In the genomic region with DNA sequence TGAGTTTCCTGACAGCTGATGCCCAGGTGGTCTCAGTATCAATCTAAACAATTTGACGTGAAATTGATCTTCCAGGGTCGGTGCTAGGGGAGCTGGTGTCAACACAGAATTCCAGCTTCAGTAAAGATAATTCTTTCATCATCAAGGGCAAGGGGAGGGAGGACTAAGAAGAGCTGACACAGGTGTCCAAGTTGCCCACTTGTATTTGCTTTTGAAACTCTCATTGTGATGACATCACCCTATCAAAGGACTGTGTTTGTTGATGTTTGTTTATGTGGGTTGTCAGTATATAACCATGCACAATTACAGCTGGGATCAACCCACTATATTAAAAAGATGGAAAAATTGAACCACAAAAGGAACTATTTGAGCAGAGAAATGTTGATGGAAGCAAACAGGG, we compare ENCODE assay signal across 33 cellular contexts. TPM values are rescaled to one million over a fixed set of nuclear protein-coding genes. Genes with fewer than 3 reads are reported as not detected.
"Had no signal": no experiment of that assay in that cellular context is flagged by ENCODE, and none has a peak within 500 bp of the region (broad histone marks: within the 10 kb centered on the region; RNA-seq: fewer than 3 reads in every experiment).

No MANE protein-coding gene starts in this region.

- H3K4me1 Mint-ChIP-seq: activated B cell treated with CpG ODN at 0.5 μM for 24 hours; activated CD4-positive, alpha-beta T cell treated with anti-CD3 and anti-CD28 coated beads for 36 hours; stimulated activated memory B cell treated with anti-CD40 and anti-IgM and Interleukin-4, amounts not matched to agents 10 μg/mL and 1 μg/mL and 100 μg/mL, for 72 hours had no signal

- H3K27ac ChIP-seq: adrenal gland, ascending aorta, brain microvascular endothelial cell, heart right ventricle, lower lobe of right lung, sigmoid colon, stomach, transverse colon had no signal

- ATAC-seq: activated CD4-positive, alpha-beta T cell treated with anti-CD3 and anti-CD28 coated beads for 36 hours; heart right ventricle; left lobe of liver; lower lobe of right lung; mucosa of descending colon; stimulated activated memory B cell treated with anti-CD40 and anti-IgM and Interleukin-4, amounts not matched to agents 10 μg/mL and 1 μg/mL and 100 μg/mL, for 72 hours had no signal

- H3K9me3 Mint-ChIP-seq: activated B cell treated with CpG ODN at 0.5 μM for 24 hours; activated T-helper 2 cell treated with anti-CD3 and anti-CD28 coated beads, Interferon-gamma antibody, Interleukin-2, Interleukin-4, amounts not matched to agents 10 μg/mL and 5 μg/mL and 100 μg/mL, durations not matched to agents 14 hours and 24 hours and 36 hours; dendritic cell treated with granulocyte-macrophage colony-stimulating factor and Interleukin-4, amounts not matched to agents 40 ng/mL and 50 ng/mL, for 4 days; stimulated activated memory B cell treated with anti-CD40 and anti-IgM and Interleukin-4, amounts not matched to agents 10 μg/mL and 1 μg/mL and 100 μg/mL, for 72 hours had no signal

- H3K27me3 ChIP-seq: adrenal gland, ascending aorta, brain microvascular endothelial cell, heart right ventricle, sigmoid colon, stomach, transverse colon had no signal

- H3K36me3 Mint-ChIP-seq: activated naive CD8-positive, alpha-beta T cell; stimulated activated memory B cell treated with anti-CD40 and anti-IgM and Interleukin-4, amounts not matched to agents 10 μg/mL and 1 μg/mL and 100 μg/mL, for 72 hours had no signal

- H3K27ac Mint-ChIP-seq: activated B cell treated with CpG ODN at 0.5 μM for 24 hours; activated CD4-positive, alpha-beta T cell treated with anti-CD3 and anti-CD28 coated beads for 36 hours; activated naive CD8-positive, alpha-beta T cell; activated T-cell treated with anti-CD3 and anti-CD28 coated beads, Interleukin-2, amount 50 U/mL, for 24 hours; activated T-helper 2 cell treated with anti-CD3 and anti-CD28 coated beads, Interferon-gamma antibody, Interleukin-2, Interleukin-4, amounts not matched to agents 10 μg/mL and 5 μg/mL and 100 μg/mL, durations not matched to agents 14 hours and 24 hours and 36 hours; dendritic cell treated with granulocyte-macrophage colony-stimulating factor and Interleukin-4, amounts not matched to agents 40 ng/mL and 50 ng/mL, for 4 days; stimulated activated memory B cell treated with anti-CD40 and anti-IgM and Interleukin-4, amounts not matched to agents 10 μg/mL and 1 μg/mL and 100 μg/mL, for 72 hours had no signal

- DNase-seq: activated B cell treated with CpG ODN at 0.5 μM for 24 hours; activated CD4-positive, alpha-beta T cell treated with anti-CD3 and anti-CD28 coated beads for 36 hours; activated CD4-positive, alpha-beta T cell treated with anti-CD3 and anti-CD28 coated beads, Interleukin-2, amount 50 U/mL, for 4 hours; activated CD8-positive, alpha-beta memory T cell treated with anti-CD3 and anti-CD28 coated beads for 24 hours; activated CD8-positive, alpha-beta memory T cell treated with anti-CD3 and anti-CD28 coated beads, Interleukin-2, amount 50 U/mL, for 4 hours; activated naive CD4-positive, alpha-beta T cell; activated T-cell treated with anti-CD3 and anti-CD28 coated beads, Interleukin-2, amount 50 U/mL, for 24 hours; adrenal gland; brain microvascular endothelial cell; caudate nucleus; effector CD4-positive, alpha-beta T cell; erythroblast; foreskin fibroblast; heart right ventricle; kidney; lower lobe of right lung; mesendoderm; mucosa of descending colon; occipital lobe; posterior cingulate gyrus; sigmoid colon; stimulated activated CD4-positive, alpha-beta T cell treated with anti-CD3 and anti-CD28 coated beads, Interleukin-15, amount 100 ng/mL, for 24 hours; stomach; transverse colon had no signal

- H3K4me3 Mint-ChIP-seq: activated B cell treated with CpG ODN at 0.5 μM for 24 hours; activated CD4-positive, alpha-beta T cell treated with anti-CD3 and anti-CD28 coated beads for 36 hours; activated naive CD8-positive, alpha-beta T cell; activated T-cell treated with anti-CD3 and anti-CD28 coated beads, Interleukin-2, amount 50 U/mL, for 24 hours; dendritic cell treated with granulocyte-macrophage colony-stimulating factor and Interleukin-4, amounts not matched to agents 40 ng/mL and 50 ng/mL, for 4 days; stimulated activated memory B cell treated with anti-CD40 and anti-IgM and Interleukin-4, amounts not matched to agents 10 μg/mL and 1 μg/mL and 100 μg/mL, for 72 hours had no signal

- H3K27me3 Mint-ChIP-seq: activated B cell treated with CpG ODN at 0.5 μM for 24 hours; activated T-cell treated with anti-CD3 and anti-CD28 coated beads, Interleukin-2, amount 50 U/mL, for 24 hours; stimulated activated memory B cell treated with anti-CD40 and anti-IgM and Interleukin-4, amounts not matched to agents 10 μg/mL and 1 μg/mL and 100 μg/mL, for 72 hours had no signal

- H3K9me3 ChIP-seq: adrenal gland, ascending aorta, heart right ventricle, lower lobe of right lung, mucosa of descending colon, sigmoid colon, stomach, transverse colon had no signal

RNA-seq across cellular contexts. Expression of a gene that starts 48.8 kb away (rescaled TPM):
- total RNA-seq: activated B cell treated with CpG ODN at 0.5 μM for 24 hours; activated T-helper 2 cell treated with anti-CD3 and anti-CD28 coated beads, Interferon-gamma antibody, Interleukin-2, Interleukin-4, amounts not matched to agents 10 μg/mL and 5 μg/mL and 100 μg/mL, durations not matched to agents 14 hours and 24 hours and 36 hours; ascending aorta; fibroblast of lung; left lobe of liver; mucosa of descending colon; renal cortical epithelial cell; stomach; temporal lobe; transverse colon had no signal
